ENCODE assay signal across 19 cellular contexts in the genomic region with DNA sequence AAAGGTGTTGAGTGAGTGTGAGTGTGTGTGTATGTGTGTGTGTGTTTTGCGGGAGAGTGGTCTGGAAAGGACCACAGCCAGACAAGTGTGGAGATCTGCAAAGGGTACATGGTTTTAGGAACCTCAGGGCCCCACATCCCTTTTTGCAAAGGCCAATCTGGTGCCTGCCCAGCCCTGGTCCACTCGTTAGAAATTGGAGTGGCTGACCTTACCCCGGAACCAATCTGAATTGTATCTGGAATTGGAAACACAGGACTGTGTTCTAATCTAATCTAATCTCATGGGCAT. TPM values are rescaled to one million over a fixed set of nuclear protein-coding genes. Genes with fewer than 3 reads are reported as not detected.
"Had no signal": no experiment of that assay in that cellular context is flagged by ENCODE, and none has a peak within 500 bp of the region (broad histone marks: within the 10 kb centered on the region; RNA-seq: fewer than 3 reads in every experiment).

No MANE protein-coding gene starts in this region.

- H3K4me1 Mint-ChIP-seq: immature natural killer cell had no signal

- ATAC-seq: gastrocnemius medialis; heart right ventricle; left cardiac atrium; naive thymus-derived CD4-positive, alpha-beta T cell had no signal

- H3K36me3 Mint-ChIP-seq: immature natural killer cell had no signal

- DNase-seq: central memory CD4-positive, alpha-beta T cell; effector CD4-positive, alpha-beta T cell; gastrocnemius medialis; heart right ventricle; immature natural killer cell; left cardiac atrium; left ventricle myocardium inferior; mesenchymal stem cell; naive thymus-derived CD4-positive, alpha-beta T cell; sigmoid colon; stimulated activated CD4-positive, alpha-beta T cell treated with anti-CD3 and anti-CD28 coated beads, Interleukin-12 subunit alpha, Interleukin-12 subunit beta, amount 100 ng/mL, for 4 hours; stimulated activated naive CD4-positive, alpha-beta T cell treated with Interleukin-2 at 50 U/mL for 16 hours; tibial artery had no signal

- H3K4me3 ChIP-seq: coronary artery, gastrocnemius medialis, heart right ventricle, left ventricle myocardium inferior, lung, right atrium auricular region, sigmoid colon, skin epidermis, tibial artery had no signal

- H3K27ac ChIP-seq: coronary artery, gastrocnemius medialis, heart right ventricle, left ventricle myocardium inferior, neutrophil, right atrium auricular region, sigmoid colon, tibial artery had no signal

- H3K4me3 Mint-ChIP-seq: immature natural killer cell; naive thymus-derived CD4-positive, alpha-beta T cell had no signal

- H3K9me3 ChIP-seq: gastrocnemius medialis, heart right ventricle, left ventricle myocardium inferior, neutrophil, right atrium auricular region, sigmoid colon, tibial artery had no signal

- H3K36me3 ChIP-seq: gastrocnemius medialis, heart right ventricle, left ventricle myocardium inferior, neutrophil, right atrium auricular region, sigmoid colon, tibial artery had no signal

- H3K27ac Mint-ChIP-seq: immature natural killer cell; naive thymus-derived CD4-positive, alpha-beta T cell had no signal

RNA-seq across cellular contexts. Expression of a gene that starts 11.3 kb away (rescaled TPM):
- total RNA-seq: naive thymus-derived CD4-positive, alpha-beta T cell had no signal
- polyA plus RNA-seq: immature natural killer cell; naive thymus-derived CD4-positive, alpha-beta T cell; neural cell had no signal
